8 cellular contexts compared by ENCODE assay signal in the genomic region with DNA sequence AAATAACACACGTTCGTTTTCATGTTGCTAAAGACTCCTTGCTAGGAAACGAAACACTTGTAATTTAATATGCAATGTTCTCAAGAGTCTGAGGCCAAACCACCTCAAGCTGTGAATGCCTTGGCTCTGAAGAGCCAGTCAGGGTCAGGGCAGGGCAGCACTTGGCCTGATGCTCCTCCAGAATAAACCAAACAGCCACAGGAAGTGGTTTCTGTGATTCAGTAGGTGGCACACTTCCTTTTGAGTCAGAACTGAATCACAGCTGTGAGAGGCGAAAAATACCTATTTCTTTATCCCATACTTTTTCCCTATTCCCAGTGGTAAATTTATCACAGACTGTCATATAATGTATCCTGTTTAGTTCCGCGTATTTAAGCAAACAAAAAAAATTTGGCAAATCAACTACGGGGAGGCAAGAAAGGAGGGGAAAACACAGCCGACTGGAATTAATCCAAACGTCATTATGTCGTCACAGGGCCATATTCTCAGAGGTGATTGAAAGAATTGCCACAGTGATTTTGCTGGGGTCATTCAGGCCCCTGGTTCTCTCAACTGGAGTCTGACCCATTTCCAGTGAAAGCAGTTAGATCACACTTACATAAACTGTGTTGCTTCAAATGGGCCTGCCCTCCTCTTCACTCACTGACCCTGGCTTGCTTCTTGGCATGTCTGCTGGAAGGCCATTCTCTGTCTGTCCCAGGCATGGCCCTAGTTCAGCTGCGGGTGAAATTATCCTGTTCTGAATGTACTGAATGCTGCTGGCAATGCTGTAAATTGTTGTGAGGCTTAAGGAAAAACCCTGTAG.
DNase-seq lines count a peak whose midpoint lies in the region; ATAC-seq and TF ChIP-seq lines count a peak whose summit lies in the region.

No MANE protein-coding gene starts in this region.

- no peaks in the 10 kb centered on the region for H3K36me3 Mint-ChIP-seq in neural progenitor cell

- no peak overlapping the region for H3K4me3 ChIP-seq in AG04449 (ENCODE audit: low read depth, low read length)
- peak overlapping the region; percentile 16 for H3K4me3 ChIP-seq in OCI-LY1 (ENCODE audit: low read depth, low read length, poor library complexity, severe bottlenecking)
- no peak overlapping the region for H3K4me3 ChIP-seq in neural progenitor cell

- H3K79me2 ChIP-seq in OCI-LY1 (ENCODE audit: insufficient read depth, low read length) (no peaks in the 10 kb centered on the region), neural progenitor cell (ENCODE audit: low read depth) (no peaks in the 10 kb centered on the region)

- peak overlapping the region; percentile 24; the same call in 1 of the 2 replicates for H3K9ac ChIP-seq in OCI-LY1 (ENCODE audit: low read length)
- H3K9ac ChIP-seq in neural progenitor cell = no peak overlapping the region

- H3K4me2 ChIP-seq in OCI-LY1 (ENCODE audit: low read length) (peak overlapping the region; percentile 55), neural progenitor cell (no peak overlapping the region)

- H3F3A ChIP-seq in OCI-LY1 (ENCODE audit: insufficient read depth, low read length) = no peaks in the 10 kb centered on the region
- H3F3A ChIP-seq in neural progenitor cell (ENCODE audit: low read depth) = no peaks in the 10 kb centered on the region

- POLR2A ChIA-PET in AG04449 (lab: Yijun Ruan, JAX) = interaction anchor here (1.4 to 2.1 kb wide), 3 partner anchors 31 to 71 kb away, joined by 5 to 8 read pairs (median 5); a partner anchor contains a TSS

- H3K27ac ChIP-seq in OCI-LY1 (ENCODE audit: low read depth, low read length, poor library complexity, severe bottlenecking) (peak overlapping the region; percentile 72), neural progenitor cell (no peak overlapping the region), substantia nigra (ENCODE audit: low read depth, low read length, poor library complexity, severe bottlenecking) (peak overlapping the region; percentile 66)

- CTCF ChIA-PET in AG04449 (lab: Yijun Ruan, JAX) = interaction anchor here (0.9 to 2.7 kb wide), 3 partner anchors 10 to 123 kb away, joined by 3 to 17 read pairs (median 3); no protein-coding TSS in a partner anchor

- ATAC-seq in GM18867 (IDR thresholded peaks at IDR 0.05; ENCODE audit: unreplicated experiment) (peak; percentile 97), HG03095 (IDR thresholded peaks at IDR 0.05; ENCODE audit: unreplicated experiment) (peak; percentile 86)

- no peaks in the 10 kb centered on the region for H3K9me3 ChIP-seq in OCI-LY1 (ENCODE audit: low read length)
- H3K9me3 ChIP-seq in neural progenitor cell (ENCODE audit: low read depth) = no peaks in the 10 kb centered on the region

- H3K9me3 Mint-ChIP-seq in neural progenitor cell = no peaks in the 10 kb centered on the region

- peak overlapping the region; percentile 90 for H3K27ac Mint-ChIP-seq in neural progenitor cell

- peaks cover 48% of the 10 kb centered on the region for H3K4me1 ChIP-seq in OCI-LY1 (ENCODE audit: insufficient read depth, low read length, severe bottlenecking)
- no peaks in the 10 kb centered on the region for H3K4me1 ChIP-seq in neural progenitor cell

- no peaks in the 10 kb centered on the region for H3K9me2 ChIP-seq in OCI-LY1 (ENCODE audit: low read depth, low read length)

- H3K4me3 Mint-ChIP-seq in neural progenitor cell = no peak overlapping the region

- H4K20me1 ChIP-seq in OCI-LY1 (ENCODE audit: insufficient read depth, low read length) (no peaks in the 10 kb centered on the region), neural progenitor cell (ENCODE audit: low read depth) (no peaks in the 10 kb centered on the region)

- H3K4me1 Mint-ChIP-seq in neural progenitor cell = peaks cover 35% of the 10 kb centered on the region

- H2AFZ ChIP-seq in OCI-LY1 (ENCODE audit: low read length) = peak overlapping the region; percentile 88; the same call in 1 of the 2 replicates
- H2AFZ ChIP-seq in neural progenitor cell (replicated peaks) = no peak overlapping the region

- H3K27me3 ChIP-seq in OCI-LY1 (ENCODE audit: insufficient read depth, low read length) = no peaks in the 10 kb centered on the region
- no peaks in the 10 kb centered on the region for H3K27me3 ChIP-seq in neural progenitor cell

- peak; percentile 97 for DNase-seq in AG04449 (ENCODE audit: low read depth, low spot score)
- DNase-seq in activated T-cell treated with anti-CD3 and anti-CD28 coated beads, Interleukin-2, amount 50 U/mL, for 48 hours = peak; percentile 53 to 69
- DNase-seq in fibroblast of gingiva (ENCODE audit: low read depth) = peak; percentile 100
- DNase-seq in neural progenitor cell (ENCODE audit: low spot score) = peak; percentile 2
- peak in 23 of 49 donors; percentile 4 to 46 (median 23) for DNase-seq in substantia nigra (lab: John Stamatoyannopoulos, UW)

- TF ChIP-seq CTCF in AG04449 (IDR thresholded peaks at IDR 0.05; ENCODE audit: insufficient read depth, low read length, missing control alignments) (no peak), OCI-LY1 (IDR thresholded peaks at IDR 0.05; ENCODE audit: low read length) (peak; percentile 27), neural progenitor cell (IDR thresholded peaks at IDR 0.05) (no peak)

- no peaks in the 10 kb centered on the region for H3K36me3 ChIP-seq in OCI-LY1 (ENCODE audit: insufficient read depth, low read length)
- H3K36me3 ChIP-seq in neural progenitor cell = no peaks in the 10 kb centered on the region

- peaks cover 7% of the 10 kb centered on the region for H3K27me3 Mint-ChIP-seq in neural progenitor cell (ENCODE audit: insufficient read depth, low read depth)
